In genomic region chr5:5883116-5883515, GRCh38 we compare ENCODE assay signal across 26 cellular contexts.
"Had no signal": no experiment of that assay in that cellular context is flagged by ENCODE, and none has a peak within 500 bp of the region (broad histone marks: within the 10 kb centered on the region; RNA-seq: fewer than 3 reads in every experiment).

No MANE protein-coding gene starts in this region.

- H3K4me3 ChIP-seq: ascending aorta, cardiac muscle cell had no signal

- DNase-seq: activated B cell treated with CpG ODN at 0.5 μM for 24 hours; activated CD4-positive, alpha-beta memory T cell treated with anti-CD3 and anti-CD28 coated beads for 36 hours; activated CD4-positive, alpha-beta T cell treated with anti-CD3 and anti-CD28 coated beads for 4 hours; activated CD4-positive, alpha-beta T cell treated with anti-CD3 and anti-CD28 coated beads, Interleukin-2, amount 10 ng/mL, durations not matched to agents 24 days and 14 days; activated CD4-positive, alpha-beta T cell treated with anti-CD3 and anti-CD28 coated beads, Interleukin-2, amount 50 U/mL, for 1 hour; activated CD4-positive, alpha-beta T cell treated with anti-CD3 and anti-CD28 coated beads, Interleukin-2, amount 50 U/mL, for 4 hours; activated CD4-positive, CD25-positive, alpha-beta regulatory T cell treated with anti-CD3 and anti-CD28 coated beads, Interleukin-2, amount 50 U/mL, for 72 hours; activated CD8-positive, alpha-beta memory T cell treated with anti-CD3 and anti-CD28 coated beads, Interleukin-2, amount 10 ng/mL, durations not matched to agents 7 days and 5 days; activated CD8-positive, alpha-beta memory T cell treated with anti-CD3 and anti-CD28 coated beads, Interleukin-2, amount 50 U/mL, for 48 hours; activated CD8-positive, alpha-beta T cell treated with anti-CD3 and anti-CD28 coated beads for 36 hours; activated effector memory CD4-positive, alpha-beta T cell treated with Interleukin-2 at 50 U/mL for 16 hours; activated gamma-delta T cell; activated naive CD4-positive, alpha-beta T cell treated with anti-CD3 and anti-CD28 coated beads, Interleukin-2, amount 10 ng/mL, durations not matched to agents 7 days and 5 days; activated naive CD4-positive, alpha-beta T cell treated with Interleukin-2 at 50 U/mL for 16 hours; activated naive CD8-positive, alpha-beta T cell treated with anti-CD3 and anti-CD28 coated beads, Interleukin-2, amount 10 ng/mL, durations not matched to agents 7 days and 5 days; activated naive CD8-positive, alpha-beta T cell treated with anti-CD3 and anti-CD28 coated beads, Interleukin-2, amount 50 U/mL, for 24 hours; activated T-cell treated with anti-CD3 and anti-CD28 coated beads, Interleukin-2, amount 50 U/mL, for 24 hours; activated T-cell treated with anti-CD3 and anti-CD28 coated beads, Interleukin-2, amount 50 U/mL, for 48 hours; amygdala; SW 1271; T-helper 1 cell; T-helper 2 cell; T-helper 9 cell had no signal

- H3K36me3 ChIP-seq: ascending aorta, cardiac muscle cell had no signal

- H3K4me1 ChIP-seq: ascending aorta had no signal

- H3K9me3 ChIP-seq: ascending aorta had no signal

- H3K27me3 ChIP-seq: ascending aorta had no signal

- H3K27ac ChIP-seq: ascending aorta, cardiac muscle cell, VCaP had no signal
